8 cellular contexts compared by ENCODE assay signal in the genomic region with DNA sequence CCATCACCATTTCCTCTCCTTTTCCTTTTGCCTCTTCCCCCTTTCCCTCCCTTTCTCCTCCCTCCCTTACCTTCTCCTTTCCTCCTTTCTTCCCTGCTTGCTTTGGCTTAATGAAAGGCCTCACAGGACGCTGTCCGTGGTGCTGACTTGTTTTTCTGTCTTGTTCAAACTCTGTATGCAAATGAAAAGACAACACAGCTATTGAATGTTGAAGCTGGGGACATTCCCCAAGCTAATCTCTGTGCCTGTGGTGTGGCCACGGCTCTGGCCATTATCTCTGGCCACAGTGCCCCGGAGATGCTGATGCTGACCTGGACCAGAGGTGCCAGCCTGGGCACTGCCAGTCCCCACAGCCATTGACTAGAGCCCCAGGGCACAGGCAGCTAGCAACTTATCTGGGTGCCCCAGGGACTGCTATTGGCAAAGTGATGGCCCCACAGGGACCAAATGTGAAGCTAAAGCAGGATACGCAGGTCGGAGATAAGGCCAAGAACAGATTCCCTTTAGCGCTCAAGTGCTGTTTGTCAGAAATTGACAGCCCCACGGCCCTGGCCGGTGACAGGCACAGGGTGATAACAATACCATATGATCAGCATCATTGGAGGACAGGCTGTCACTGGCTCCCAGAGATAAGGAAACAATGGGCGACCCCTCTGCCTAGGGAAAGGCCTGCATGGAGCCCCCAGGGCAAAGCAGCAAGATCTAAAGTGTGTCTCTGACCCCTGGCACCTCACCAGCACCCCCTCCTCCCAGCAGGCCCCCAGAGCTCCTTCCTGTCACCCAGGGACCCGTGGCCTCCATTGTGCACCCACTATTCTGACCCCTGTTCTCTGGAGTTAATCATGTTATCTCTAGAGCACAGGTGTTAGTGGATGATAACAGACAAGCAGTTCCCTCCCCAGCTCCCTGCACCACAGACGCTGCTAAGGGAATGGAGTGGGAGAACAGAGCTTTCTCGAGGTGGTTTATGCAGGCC. TPM values are rescaled to one million over a fixed set of nuclear protein-coding genes. Genes with fewer than 3 reads are reported as not detected.
DNase-seq lines count a peak whose midpoint lies in the region; ATAC-seq and TF ChIP-seq lines count a peak whose summit lies in the region.

No MANE protein-coding gene starts in this region.

- DNase-seq in GM12864 (ENCODE audit: low read depth) (peak; percentile 5), NCI-H226 (peak; percentile 50), left cardiac atrium (peak; percentile 65)
- peak; percentile 52 to 58 for DNase-seq in activated T-cell treated with anti-CD3 and anti-CD28 coated beads, Interleukin-2, amount 50 U/mL, for 48 hours
- DNase-seq in stimulated activated CD4-positive, alpha-beta T cell treated with anti-CD3 and anti-CD28 coated beads, Interleukin-15, amount 100 ng/mL, for 24 hours, result peak; percentile 63

- intact Hi-C loops in left cardiac atrium (cut with DNase I), result no loop called here

- TF ChIP-seq CTCF in GM12864 (IDR thresholded peaks at IDR 0.05; ENCODE audit: low read depth, low read length, missing control alignments), result no peak

- ATAC-seq in left cardiac atrium (peak in 1 of 2 donors; percentile 25), HG03520 (IDR thresholded peaks at IDR 0.05; ENCODE audit: unreplicated experiment) (no peak), HG03354 (IDR thresholded peaks at IDR 0.05; ENCODE audit: poor library complexity, severe bottlenecking, unreplicated experiment) (no peak), HG03095 (IDR thresholded peaks at IDR 0.05; ENCODE audit: unreplicated experiment) (no peak)

- H3K4me3 ChIP-seq in GM12864 (ENCODE audit: low read depth, low read length), result no peak overlapping the region

RNA-seq across cellular contexts. Expression of a gene that starts 31.6 kb away (rescaled TPM):
- not detected for total RNA-seq in left cardiac atrium

RNA-seq across cellular contexts. Expression of a gene that starts 55.5 kb away (rescaled TPM):
- 1 to 10 TPM; 3.6 to 5.1 TPM for total RNA-seq in left cardiac atrium

Comparison
In these comparisons a context has a peak if more than half of its experiments do, and no peak if none do; other contexts are left out.
1. DNase-seq: peak in every context shown above with its lines; median percentile 65 in left cardiac atrium; 63 in stimulated activated CD4-positive, alpha-beta T cell treated with anti-CD3 and anti-CD28 coated beads, Interleukin-15, amount 100 ng/mL, for 24 hours; 55 in activated T-cell treated with anti-CD3 and anti-CD28 coated beads, Interleukin-2, amount 50 U/mL, for 48 hours; 50 in NCI-H226; 5 in GM12864.